8 cellular contexts compared by ENCODE assay signal in genomic region chr12:56522486-56523193, GRCh38. TPM values are rescaled to one million over a fixed set of nuclear protein-coding genes. Genes with fewer than 3 reads are reported as not detected.
DNase-seq lines count a peak whose midpoint lies in the region; ATAC-seq lines count a peak whose summit lies in the region.

No MANE protein-coding gene starts in this region.

- H3K4me3 ChIP-seq in iPS-18c (ENCODE audit: insufficient read depth, low read depth, low read length) (peak overlapping the region; percentile 66), skin epidermis (peak overlapping the region; percentile 29 to 49 (median 44))

- POLR2A ChIA-PET in activated CD4-positive, alpha-beta T cell treated with anti-CD3 and anti-CD28 coated beads for 36 hours (lab: Charles Lee): interaction anchor here (0.6 to 0.7 kb wide), 2 partner anchors 67 to 578 kb away, joined by 3 to 4 read pairs; no protein-coding TSS in a partner anchor
- POLR2A ChIA-PET in activated naive CD8-positive, alpha-beta T cell treated with anti-CD3 and anti-CD28 coated beads, Interleukin-2, amount 10 ng/mL, durations not matched to agents 7 days and 5 days (lab: Charles Lee): interaction anchor here (1.5 to 3.1 kb wide), 3 partner anchors 67 to 165 kb away, joined by 4 to 14 read pairs (median 5); partner anchors contain the start of genes BAZ2A and PTGES3

- no peaks in the 10 kb centered on the region for H3K36me3 Mint-ChIP-seq in activated CD4-positive, alpha-beta T cell treated with anti-CD3 and anti-CD28 coated beads for 36 hours (ENCODE audit: low read depth)
- H3K36me3 Mint-ChIP-seq in activated naive CD8-positive, alpha-beta T cell treated with anti-CD3 and anti-CD28 coated beads, Interleukin-2, amount 10 ng/mL, durations not matched to agents 7 days and 5 days: no peaks in the 10 kb centered on the region

- intact Hi-C loops in activated CD4-positive, alpha-beta T cell treated with anti-CD3 and anti-CD28 coated beads for 36 hours (cut with DNase I, micrococcal nuclease): loop anchor here in 1 of 2 experiments (1.0 kb wide), 1 partner anchor 108 kb away; the partner anchor contains the start of gene BAZ2A

- no peak for DNase-seq in activated CD4-positive, alpha-beta T cell treated with anti-CD3 and anti-CD28 coated beads for 36 hours
- DNase-seq in activated CD4-positive, alpha-beta T cell treated with anti-CD3 and anti-CD28 coated beads for 1 hour: no peak
- no peak for DNase-seq in activated naive CD8-positive, alpha-beta T cell treated with anti-CD3 and anti-CD28 coated beads, Interleukin-2, amount 10 ng/mL, durations not matched to agents 7 days and 5 days
- DNase-seq in NCI-H2029 treated with DMSO at 0.1 percent for 48 hours (lab: John Stamatoyannopoulos, UW) (no peak), NCI-H1417 treated with DMSO at 0.1 percent for 48 hours (lab: John Stamatoyannopoulos, UW) (no peak), GM19240 (ENCODE audit: insufficient read length, low spot score) (no peak)

- H3K27me3 Mint-ChIP-seq in activated CD4-positive, alpha-beta T cell treated with anti-CD3 and anti-CD28 coated beads for 36 hours: no peaks in the 10 kb centered on the region
- H3K27me3 Mint-ChIP-seq in activated naive CD8-positive, alpha-beta T cell treated with anti-CD3 and anti-CD28 coated beads, Interleukin-2, amount 10 ng/mL, durations not matched to agents 7 days and 5 days: no peaks in the 10 kb centered on the region

- H3K4me3 Mint-ChIP-seq in activated CD4-positive, alpha-beta T cell treated with anti-CD3 and anti-CD28 coated beads for 36 hours: peak overlapping the region; percentile 75
- peak overlapping the region; percentile 91 for H3K4me3 Mint-ChIP-seq in activated naive CD8-positive, alpha-beta T cell treated with anti-CD3 and anti-CD28 coated beads, Interleukin-2, amount 10 ng/mL, durations not matched to agents 7 days and 5 days

- CTCF ChIA-PET in activated CD4-positive, alpha-beta T cell treated with anti-CD3 and anti-CD28 coated beads for 36 hours (lab: Charles Lee): interaction anchor here (0.5 to 4.1 kb wide), 20 partner anchors 8 to 363 kb away, joined by 3 to 25 read pairs (median 4); no protein-coding TSS in a partner anchor

- H3K27ac Mint-ChIP-seq in activated CD4-positive, alpha-beta T cell treated with anti-CD3 and anti-CD28 coated beads for 36 hours: peak overlapping the region; percentile 79
- peak overlapping the region; percentile 88 for H3K27ac Mint-ChIP-seq in activated naive CD8-positive, alpha-beta T cell treated with anti-CD3 and anti-CD28 coated beads, Interleukin-2, amount 10 ng/mL, durations not matched to agents 7 days and 5 days

- no peaks in the 10 kb centered on the region for H3K9me3 Mint-ChIP-seq in activated CD4-positive, alpha-beta T cell treated with anti-CD3 and anti-CD28 coated beads for 36 hours (ENCODE audit: low read depth)
- no peaks in the 10 kb centered on the region for H3K9me3 Mint-ChIP-seq in activated naive CD8-positive, alpha-beta T cell treated with anti-CD3 and anti-CD28 coated beads, Interleukin-2, amount 10 ng/mL, durations not matched to agents 7 days and 5 days

- peak; percentile 43 for ATAC-seq in activated CD4-positive, alpha-beta T cell treated with anti-CD3 and anti-CD28 coated beads for 36 hours
- ATAC-seq in activated naive CD8-positive, alpha-beta T cell treated with anti-CD3 and anti-CD28 coated beads, Interleukin-2, amount 10 ng/mL, durations not matched to agents 7 days and 5 days (ENCODE audit: low read depth): no peak

- H3K9me3 ChIP-seq in iPS-18c (ENCODE audit: control insufficient read depth, insufficient read depth, low read length): no peaks in the 10 kb centered on the region

- H3K4me1 Mint-ChIP-seq in activated CD4-positive, alpha-beta T cell treated with anti-CD3 and anti-CD28 coated beads for 36 hours: peaks cover 29% of the 10 kb centered on the region
- H3K4me1 Mint-ChIP-seq in activated naive CD8-positive, alpha-beta T cell treated with anti-CD3 and anti-CD28 coated beads, Interleukin-2, amount 10 ng/mL, durations not matched to agents 7 days and 5 days: peaks cover 30% of the 10 kb centered on the region

- peak overlapping the region in 18 of 21 experiments; percentile 40 to 91 (median 80) for H3K27ac ChIP-seq in skin epidermis

RNA-seq across cellular contexts. Expression of gene RBMS2, which starts 1.0 kb away (rescaled TPM):
- 1 to 10 TPM; 5.0 to 7.0 TPM for total RNA-seq in activated CD4-positive, alpha-beta T cell treated with anti-CD3 and anti-CD28 coated beads for 36 hours
- total RNA-seq in activated naive CD8-positive, alpha-beta T cell treated with anti-CD3 and anti-CD28 coated beads, Interleukin-2, amount 10 ng/mL, durations not matched to agents 7 days and 5 days: 10 to 100 TPM; 10.3 to 14.5 TPM

RNA-seq across cellular contexts. Expression of gene GLS2, which starts 34.7 kb away (rescaled TPM):
- 1 to 10 TPM; 8.7 TPM for total RNA-seq in activated CD4-positive, alpha-beta T cell treated with anti-CD3 and anti-CD28 coated beads for 36 hours
- 1 to 10 TPM; 4.4 to 5.2 TPM for total RNA-seq in activated naive CD8-positive, alpha-beta T cell treated with anti-CD3 and anti-CD28 coated beads, Interleukin-2, amount 10 ng/mL, durations not matched to agents 7 days and 5 days

RNA-seq across cellular contexts. Expression of gene SPRYD4, which starts 54.3 kb away (rescaled TPM):
- 1 to 10 TPM; 3.1 TPM for total RNA-seq in activated CD4-positive, alpha-beta T cell treated with anti-CD3 and anti-CD28 coated beads for 36 hours
- total RNA-seq in activated naive CD8-positive, alpha-beta T cell treated with anti-CD3 and anti-CD28 coated beads, Interleukin-2, amount 10 ng/mL, durations not matched to agents 7 days and 5 days: 1 to 10 TPM; 3.9 to 4.1 TPM
